Comparison of ENCODE assay signal across 1 cellular context in the genomic region with DNA sequence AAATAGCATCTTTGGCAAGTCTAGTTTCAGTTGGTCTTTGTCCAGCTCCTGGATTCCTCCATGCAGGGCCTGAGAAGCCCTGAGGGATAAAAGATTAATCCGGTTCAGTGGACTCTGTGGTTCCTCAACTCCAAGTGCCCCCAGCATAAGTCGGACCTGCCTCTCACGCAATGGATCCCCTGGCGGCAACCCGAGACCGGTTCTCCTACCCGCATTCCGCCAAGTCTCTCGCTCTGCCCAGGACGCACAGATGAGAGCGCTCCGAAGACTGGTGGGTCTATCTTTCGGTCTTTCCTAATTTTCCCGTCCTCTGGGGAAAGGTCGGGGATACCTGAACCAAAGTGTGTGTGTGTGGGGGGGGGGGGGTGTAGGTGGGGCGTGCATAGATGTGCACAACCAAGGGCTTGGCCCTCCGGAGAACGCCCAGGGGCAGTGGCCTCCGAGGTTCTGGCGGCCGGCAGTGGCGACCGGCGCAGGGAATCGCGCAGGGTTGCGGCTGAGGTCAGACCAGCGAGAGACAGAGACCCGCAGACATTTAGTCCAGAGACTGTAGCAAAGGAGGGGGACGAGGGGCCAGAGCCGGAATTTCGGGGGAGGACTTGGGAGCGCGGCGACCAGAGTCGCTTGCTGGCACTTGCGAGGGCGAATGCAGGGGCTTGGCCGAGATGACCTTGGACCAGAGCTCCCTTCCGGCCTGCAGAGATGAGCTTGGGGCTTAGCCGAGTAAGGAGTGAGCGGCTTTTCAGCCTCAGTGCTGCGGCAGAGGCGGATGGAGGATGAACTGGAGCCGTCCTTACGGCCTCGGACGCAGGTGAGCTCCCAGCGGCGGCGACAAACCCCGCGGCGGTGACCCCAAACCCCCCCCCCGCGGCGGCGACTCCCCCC.
TF ChIP-seq lines count a peak whose summit lies in the region.

No MANE protein-coding gene starts in this region.

TF ChIP-seq in A549, 52 proteins besides CTCF, POLR2A, EP300 and RAD21 (continued from another document):
- TF ChIP-seq, protein P1, sequence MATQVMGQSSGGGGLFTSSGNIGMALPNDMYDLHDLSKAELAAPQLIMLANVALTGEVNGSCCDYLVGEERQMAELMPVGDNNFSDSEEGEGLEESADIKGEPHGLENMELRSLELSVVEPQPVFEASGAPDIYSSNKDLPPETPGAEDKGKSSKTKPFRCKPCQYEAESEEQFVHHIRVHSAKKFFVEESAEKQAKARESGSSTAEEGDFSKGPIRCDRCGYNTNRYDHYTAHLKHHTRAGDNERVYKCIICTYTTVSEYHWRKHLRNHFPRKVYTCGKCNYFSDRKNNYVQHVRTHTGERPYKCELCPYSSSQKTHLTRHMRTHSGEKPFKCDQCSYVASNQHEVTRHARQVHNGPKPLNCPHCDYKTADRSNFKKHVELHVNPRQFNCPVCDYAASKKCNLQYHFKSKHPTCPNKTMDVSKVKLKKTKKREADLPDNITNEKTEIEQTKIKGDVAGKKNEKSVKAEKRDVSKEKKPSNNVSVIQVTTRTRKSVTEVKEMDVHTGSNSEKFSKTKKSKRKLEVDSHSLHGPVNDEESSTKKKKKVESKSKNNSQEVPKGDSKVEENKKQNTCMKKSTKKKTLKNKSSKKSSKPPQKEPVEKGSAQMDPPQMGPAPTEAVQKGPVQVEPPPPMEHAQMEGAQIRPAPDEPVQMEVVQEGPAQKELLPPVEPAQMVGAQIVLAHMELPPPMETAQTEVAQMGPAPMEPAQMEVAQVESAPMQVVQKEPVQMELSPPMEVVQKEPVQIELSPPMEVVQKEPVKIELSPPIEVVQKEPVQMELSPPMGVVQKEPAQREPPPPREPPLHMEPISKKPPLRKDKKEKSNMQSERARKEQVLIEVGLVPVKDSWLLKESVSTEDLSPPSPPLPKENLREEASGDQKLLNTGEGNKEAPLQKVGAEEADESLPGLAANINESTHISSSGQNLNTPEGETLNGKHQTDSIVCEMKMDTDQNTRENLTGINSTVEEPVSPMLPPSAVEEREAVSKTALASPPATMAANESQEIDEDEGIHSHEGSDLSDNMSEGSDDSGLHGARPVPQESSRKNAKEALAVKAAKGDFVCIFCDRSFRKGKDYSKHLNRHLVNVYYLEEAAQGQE (IDR thresholded peaks at IDR 0.05): no peak
